Comparison of ENCODE assay signal across 8 cellular contexts in the genomic region with DNA sequence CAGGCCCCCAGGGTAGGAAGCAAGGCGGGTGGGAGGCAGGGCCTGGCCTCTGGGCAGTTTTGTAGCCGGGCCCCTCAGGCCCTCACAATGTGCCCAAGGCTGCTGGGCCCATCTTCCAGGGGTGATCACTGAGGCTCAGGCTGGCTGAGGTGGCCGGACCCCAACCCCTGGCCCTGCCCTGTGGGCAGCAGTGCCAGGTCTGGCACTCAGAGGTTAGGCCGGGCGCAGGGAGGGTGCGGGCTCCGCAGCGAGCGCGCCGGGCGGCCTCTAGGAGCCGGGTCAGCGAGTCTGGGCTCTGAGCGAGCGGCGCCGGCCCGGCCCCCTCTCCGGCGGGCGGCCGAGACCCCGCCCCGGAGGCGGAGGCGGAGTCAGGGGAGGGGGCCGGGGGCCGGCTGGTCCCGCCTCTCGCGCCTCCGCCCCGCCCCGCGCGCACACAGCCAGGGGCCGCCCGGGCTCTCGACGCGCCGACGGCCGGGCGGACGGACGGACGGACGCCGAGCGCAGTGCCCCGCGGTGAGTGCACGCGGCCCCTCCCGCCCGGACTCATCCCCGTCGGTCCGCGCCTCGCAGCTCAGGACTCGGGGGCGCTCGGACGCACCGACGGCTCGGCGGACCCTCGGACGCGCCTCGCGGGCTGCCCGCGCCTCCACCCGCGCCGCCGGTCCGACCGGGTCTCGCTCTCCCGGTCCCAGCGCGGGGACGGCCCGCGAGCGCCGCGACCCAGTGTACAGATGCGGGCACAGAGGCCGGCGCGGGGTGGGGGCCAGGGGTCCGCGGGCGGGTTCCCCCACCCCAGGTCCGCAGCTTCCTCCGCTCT. TPM values are rescaled to one million over a fixed set of nuclear protein-coding genes. Genes with fewer than 3 reads are reported as not detected.
DNase-seq lines count a peak whose midpoint lies in the region; ATAC-seq and TF ChIP-seq lines count a peak whose summit lies in the region.

A gene (plus strand): TSS at position 430 of the 817 bp plus-strand sequence. CDS start 21,231 bp downstream, outside the sequence.

- H3K9me2 ChIP-seq in SK-N-SH: no peaks in the 10 kb centered on the region

- no peaks in the 10 kb centered on the region for H3K36me3 Mint-ChIP-seq in naive thymus-derived CD8-positive, alpha-beta T cell

- H3K27me3 Mint-ChIP-seq in naive thymus-derived CD8-positive, alpha-beta T cell: peaks cover 7 to 33% (median 16%) of the 10 kb centered on the region in 5 donors

- TF ChIP-seq RAD21 in SK-N-SH (IDR thresholded peaks at IDR 0.05; ENCODE audit: low read length): no peak

- H3K4me1 ChIP-seq in SK-N-SH (ENCODE audit: control insufficient read depth in 1 of 2, insufficient read depth in 2 of 2, low read depth in 1 of 2, low read length in 1 of 2) (peaks cover 0 to 35% of the 10 kb centered on the region in 2 experiments; a peak in 1 of 4 replicates), esophagus muscularis mucosa (peaks cover 20 to 61% (median 55%) of the 10 kb centered on the region in 4 donors)

- intact Hi-C loops in esophagus muscularis mucosa (cut with DNase I): no loop called here

- TF ChIP-seq EP300 in SK-N-SH (IDR thresholded peaks at IDR 0.05; ENCODE audit: borderline replicate concordance in 1 of 2, low read depth in 1 of 2, low read length in 1 of 2) (no peak), esophagus muscularis mucosa (IDR thresholded peaks at IDR 0.05) (no peak)

- peak within 1 kb of the TSS; percentile 76 to 97 (median 90) for H3K4me3 Mint-ChIP-seq in naive thymus-derived CD8-positive, alpha-beta T cell

- H3K4me1 Mint-ChIP-seq in naive thymus-derived CD8-positive, alpha-beta T cell: peaks cover 47 to 82% (median 66%) of the 10 kb centered on the region in 4 donors

- DNase-seq in ELF-1 (ENCODE audit: low read depth, low spot score) (peak; percentile 76), SK-N-SH (peak; percentile 99), esophagus muscularis mucosa (ENCODE audit: extremely low spot score) (no peak), NCI-H2081 treated with DMSO at 0.1 percent for 48 hours (lab: John Stamatoyannopoulos, UW) (no peak), HT-29 (ENCODE audit: low spot score) (no peak), HuH-7 (ENCODE audit: low spot score) (no peak)
- DNase-seq in naive thymus-derived CD8-positive, alpha-beta T cell: peak in 4 of 10 donors; percentile 32 to 57 (median 52)

- 32% methylated on average over 23 of the region's 103 CpGs for WGBS in SK-N-SH (ENCODE audit: low lambda C conversion rate)
- WGBS in esophagus muscularis mucosa: 33% methylated on average over 4 of the region's 103 CpGs

- H3K27ac Mint-ChIP-seq in naive thymus-derived CD8-positive, alpha-beta T cell: peak within 1 kb of the TSS; percentile 53 to 97 (median 84)

- H3K36me3 ChIP-seq in SK-N-SH (replicated peaks in 1 of 2; ENCODE audit: control insufficient read depth in 1 of 2, insufficient read depth in 2 of 2, low read length in 1 of 2): no peaks in the 10 kb centered on the region
- no peaks in the 10 kb centered on the region for H3K36me3 ChIP-seq in esophagus muscularis mucosa

- no peaks in the 10 kb centered on the region for H4K20me1 ChIP-seq in SK-N-SH (ENCODE audit: insufficient read depth)

- H3K27me3 ChIP-seq in SK-N-SH (ENCODE audit: insufficient read depth) (no peaks in the 10 kb centered on the region), esophagus muscularis mucosa (peaks cover 0 to 70% (median 8%) of the 10 kb centered on the region in 4 donors)

- H3K27ac ChIP-seq in SK-N-SH (ENCODE audit: low read depth in 2 of 2, low read length in 1 of 2) (no peak within 1 kb of the TSS; a peak in 1 of 4 replicates), esophagus muscularis mucosa (replicated peaks in 1 of 4) (peak within 1 kb of the TSS; percentile 69 to 79 (median 76))

- TF ChIP-seq POLR2A in esophagus muscularis mucosa (IDR thresholded peaks at IDR 0.05; ENCODE audit: low read depth): no peak

- H3F3A ChIP-seq in SK-N-SH (replicated peaks; ENCODE audit: insufficient read depth): no peaks in the 10 kb centered on the region

- H2AFZ ChIP-seq in SK-N-SH (ENCODE audit: low read depth): no peak within 1 kb of the TSS

- H3K9ac ChIP-seq in SK-N-SH: no peak within 1 kb of the TSS

- peaks cover 0 to 4% (median 0%) of the 10 kb centered on the region in 9 donors for H3K9me3 Mint-ChIP-seq in naive thymus-derived CD8-positive, alpha-beta T cell

- H3K4me3 ChIP-seq in SK-N-SH (ENCODE audit: low read depth in 2 of 2, low read length in 1 of 2) (peak within 1 kb of the TSS in 1 of 2 experiments; percentile 38; a peak in 2 of 4 replicates), esophagus muscularis mucosa (peak within 1 kb of the TSS; percentile 53 to 69 (median 56))

- H3K4me2 ChIP-seq in SK-N-SH: peak within 1 kb of the TSS; percentile 41; the same call in 1 of the 2 replicates

- H3K9me3 ChIP-seq in SK-N-SH (no peaks in the 10 kb centered on the region), esophagus muscularis mucosa (no peaks in the 10 kb centered on the region)

- peak in 1 of 2 donors; percentile 36 for ATAC-seq in naive thymus-derived CD8-positive, alpha-beta T cell
- ATAC-seq in HG02840 (IDR thresholded peaks at IDR 0.05; ENCODE audit: low FRiP score, unreplicated experiment): no peak

- no peaks in the 10 kb centered on the region for H3K79me2 ChIP-seq in SK-N-SH (ENCODE audit: insufficient read depth)

- POLR2A ChIA-PET in SK-N-SH (lab: Yijun Ruan, JAX): interaction anchor here (2.9 kb wide), 1 partner anchor 26 kb away, joined by 10 read pairs; no protein-coding TSS in a partner anchor
- POLR2A ChIA-PET in naive thymus-derived CD8-positive, alpha-beta T cell (lab: Charles Lee): no interaction called here

- CTCF ChIA-PET in SK-N-SH (lab: Yijun Ruan, JAX): interaction anchor here (1.1 to 2.8 kb wide), 3 partner anchors 15 to 99 kb away, joined by 3 to 9 read pairs (median 7); no protein-coding TSS in a partner anchor

- TF ChIP-seq CTCF in SK-N-SH (IDR thresholded peaks at IDR 0.05) (no peak), esophagus muscularis mucosa (IDR thresholded peaks at IDR 0.05) (no peak)

TF ChIP-seq in SK-N-SH, 30 proteins besides CTCF, POLR2A, EP300 and RAD21:
- TF ChIP-seq GABPA (IDR thresholded peaks at IDR 0.05; ENCODE audit: low read depth): no peak
- no peak for TF ChIP-seq NRF1 (IDR thresholded peaks at IDR 0.05; ENCODE audit: low read depth, low read length)
- TF ChIP-seq MEF2A (IDR thresholded peaks at IDR 0.05; ENCODE audit: borderline replicate concordance, low read depth): no peak

RNA-seq across cellular contexts. Expression of the gene that starts here (rescaled TPM):
- polyA plus RNA-seq in SK-N-SH (2012; rRNA removed): 4.8 and 5.2 TPM in 2 replicates
- 1.5 and 2.6 TPM in 2 replicates for polyA plus RNA-seq in SK-N-SH (2012; cell fraction: cytosol; rRNA removed)
- polyA plus RNA-seq in SK-N-SH (2012; cell fraction: nucleus; rRNA removed): 4.4 and 5.2 TPM in 2 replicates
- 100 to 1,000 TPM; 130 to 244 (median 136) TPM for total RNA-seq in esophagus muscularis mucosa
- total RNA-seq in naive thymus-derived CD8-positive, alpha-beta T cell: 1 to 10 TPM; 6.3 to 9.5 TPM
- 10 to 100 TPM; 15.8 to 33.7 (median 20.3) TPM for polyA plus RNA-seq in naive thymus-derived CD8-positive, alpha-beta T cell
- 0.33 and 0.55 TPM in 2 replicates for total RNA-seq in HT-29 (2014; rRNA removed; shearing (Covaris generic))

Comparison
In these comparisons a context has a peak if more than half of its experiments do, and no peak if none do; other contexts are left out.
1. RNA of the gene that starts here (total RNA-seq): 130 to 244 TPM in esophagus muscularis mucosa; 6.3 to 9.5 TPM in naive thymus-derived CD8-positive, alpha-beta T cell and 0.33 to 0.55 TPM in HT-29; every median in the first group is over 10 times any median in the second.
2. DNase-seq: peak in ELF-1 (single experiment) and SK-N-SH (single experiment); none in esophagus muscularis mucosa (single experiment), NCI-H2081 treated with DMSO at 0.1 percent for 48 hours (single experiment), HT-29 (single experiment) and HuH-7 (single experiment).
3. H3K27ac ChIP-seq: peak in esophagus muscularis mucosa (4 of 4); none in SK-N-SH (0 of 2).